Comparison of ENCODE assay signal across 8 cellular contexts in the genomic region with DNA sequence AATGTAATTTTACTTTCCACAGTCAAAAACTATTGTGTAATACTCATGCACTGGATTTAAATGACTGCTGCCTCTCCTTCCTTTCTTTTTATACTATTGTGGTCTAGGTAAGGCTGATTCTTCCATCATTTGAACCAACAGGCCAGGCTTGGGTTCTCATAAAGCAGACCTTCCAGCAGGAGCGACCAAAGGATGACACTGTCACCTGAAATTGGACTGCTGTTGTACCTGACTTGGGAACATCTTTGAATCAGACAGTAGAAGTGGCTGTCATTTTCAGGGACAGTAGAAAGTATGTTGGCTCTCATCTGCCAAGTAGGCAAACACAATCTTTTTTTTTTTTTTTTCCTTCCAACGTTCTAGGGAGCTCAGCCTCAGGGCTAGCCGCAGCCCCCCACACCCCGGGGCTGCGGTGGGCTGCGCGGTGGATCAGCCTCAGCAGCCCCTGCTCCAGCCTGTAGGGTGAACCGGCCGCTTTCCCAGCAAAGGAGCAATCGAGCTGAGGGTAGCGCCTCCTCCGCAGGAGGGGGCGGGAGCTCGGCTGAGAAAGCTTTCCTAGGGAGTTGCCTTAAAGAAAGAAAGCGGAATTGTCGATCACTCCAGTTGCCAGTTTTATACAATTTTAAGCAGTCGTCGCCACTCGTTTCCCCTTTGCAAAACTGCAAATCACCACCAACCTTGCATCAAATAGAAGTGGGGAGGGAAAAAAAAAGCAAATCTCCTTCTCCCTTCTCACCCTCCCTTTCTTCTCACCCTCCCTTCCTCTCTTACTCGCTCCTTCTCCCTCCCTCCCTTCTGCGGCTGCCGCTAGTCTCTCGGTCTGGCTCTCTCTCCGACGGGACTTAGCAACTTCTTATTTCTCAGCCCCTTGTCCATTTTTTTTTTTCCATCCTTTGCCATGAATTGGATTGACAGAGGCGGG. TPM values are rescaled to one million over a fixed set of nuclear protein-coding genes. Genes with fewer than 3 reads are reported as not detected.
DNase-seq lines count a peak whose midpoint lies in the region; ATAC-seq and TF ChIP-seq lines count a peak whose summit lies in the region.

Gene PDE3A (plus strand): TSS at position 807 of the 922 bp plus-strand sequence. CDS start 748 bp downstream, outside the sequence.

- H3K36me3 ChIP-seq in hepatocyte (replicated peaks; ENCODE audit: insufficient read depth, low read depth), result no peaks in the 10 kb centered on the region

- DNase-seq in Daoy (ENCODE audit: low read depth) (peak; percentile 75), NB4 (ENCODE audit: low read depth) (peak; percentile 91), astrocyte of the hippocampus (ENCODE audit: low read depth, low spot score) (peak; percentile 92), hepatocyte (ENCODE audit: low spot score) (peak; percentile 82), pons (ENCODE audit: low spot score) (peak; percentile 38), KG1 (lab: John Stamatoyannopoulos, UW) (no peak), cortex of kidney (lab: John Stamatoyannopoulos, UW) (no peak)

- no peaks in the 10 kb centered on the region for H3K9me2 ChIP-seq in hepatocyte (replicated peaks; ENCODE audit: insufficient read depth)

- no peaks in the 10 kb centered on the region for H3K9me3 ChIP-seq in hepatocyte (ENCODE audit: low read depth)

- peaks cover 10% of the 10 kb centered on the region for H4K20me1 ChIP-seq in hepatocyte (ENCODE audit: insufficient read depth, poor library complexity, severe bottlenecking)

- peak within 1 kb of the TSS; percentile 93 for H3K27ac ChIP-seq in hepatocyte

- TF ChIP-seq POLR2A in NB4 (IDR thresholded peaks at IDR 0.05; ENCODE audit: extremely low read depth, insufficient read length), result no peak

- no peaks in the 10 kb centered on the region for H3K4me1 ChIP-seq in hepatocyte (ENCODE audit: insufficient read depth)

- peak; percentile 12 for TF ChIP-seq CTCF in NB4 (IDR thresholded peaks at IDR 0.05; ENCODE audit: low read depth, low read length)
- TF ChIP-seq CTCF in hepatocyte (IDR thresholded peaks at IDR 0.05; ENCODE audit: poor library complexity), result no peak

- H3K79me2 ChIP-seq in hepatocyte, result peaks cover 26% of the 10 kb centered on the region

- peak within 1 kb of the TSS; percentile 62 for H3K4me3 ChIP-seq in NB4 (ENCODE audit: low read depth, low read length)
- H3K4me3 ChIP-seq in hepatocyte, result peak within 1 kb of the TSS; percentile 35

- peaks cover 3% of the 10 kb centered on the region for H3K27me3 ChIP-seq in hepatocyte

- 1% methylated on average over 25 of the region's 26 CpGs for WGBS in hepatocyte (ENCODE audit: low lambda C conversion rate, missing lambda C conversion rate)

- H2AFZ ChIP-seq in hepatocyte, result peak within 1 kb of the TSS; percentile 59

- H3K4me2 ChIP-seq in hepatocyte, result peak within 1 kb of the TSS; percentile 71

- no peak for ATAC-seq in GM21423 (IDR thresholded peaks at IDR 0.05; ENCODE audit: unreplicated experiment)

RNA-seq across cellular contexts. Expression of gene PDE3A, which starts in this region (rescaled TPM):
- total RNA-seq in Daoy (2014; rRNA removed; shearing (Covaris generic)), result 0.17 and 0.57 TPM in 2 replicates
- total RNA-seq in hepatocyte, result 52.0 and 61.6 TPM in 2 replicates
- polyA plus RNA-seq in hepatocyte, result 11.1 and 12.8 TPM in 2 replicates

Comparison
In these comparisons a context has a peak if more than half of its experiments do, and no peak if none do; other contexts are left out.
1. RNA of gene PDE3A (total RNA-seq): 52.0 to 61.6 TPM in hepatocyte; 0.17 to 0.57 TPM in Daoy; every median in the first group is over 10 times any median in the second.
2. Peak in DNase-seq in Daoy; RNA of the gene not detected or under 1 TPM.
3. DNase-seq: peak in NB4 (single experiment), astrocyte of the hippocampus (single experiment), hepatocyte (single experiment) and pons (single experiment); none in KG1 (single experiment) and cortex of kidney (single experiment).